Comparison of ENCODE assay signal across 10 cellular contexts in genomic region chr1:111591946-111592345, GRCh38. TPM values are rescaled to one million over a fixed set of nuclear protein-coding genes. Genes with fewer than 3 reads are reported as not detected.
A peak's percentile ranks its signal among the peaks of the same experiment; 100 is the strongest.
DNase-seq lines count a peak whose midpoint lies in the region; ATAC-seq and TF ChIP-seq lines count a peak whose summit lies in the region.
"Had no signal": no experiment of that assay in that cellular context is flagged by ENCODE, and none has a peak within 500 bp of the region (broad histone marks: within the 10 kb centered on the region; RNA-seq: fewer than 3 reads in every experiment).

No MANE protein-coding gene starts in this region.

- no peak for TF ChIP-seq CTCF in body of pancreas (IDR thresholded peaks at IDR 0.05)
- TF ChIP-seq CTCF in upper lobe of left lung (IDR thresholded peaks at IDR 0.05): no peak

- TF ChIP-seq EP300 in upper lobe of left lung (IDR thresholded peaks at IDR 0.05): no peak

- H3K27ac ChIP-seq in body of pancreas (peak overlapping the region in 3 of 4 donors; percentile 50 to 79 (median 63)), muscle layer of colon (ENCODE audit: low read depth, low read length) (peak overlapping the region; percentile 59), upper lobe of left lung (peak overlapping the region; percentile 57 to 80 (median 66))

- H3K27me3 ChIP-seq in body of pancreas (no peaks in the 10 kb centered on the region), muscle layer of colon (ENCODE audit: control insufficient read depth in 1 of 2, insufficient read depth in 2 of 2, low read length in 2 of 2) (no peaks in the 10 kb centered on the region), upper lobe of left lung (no peaks in the 10 kb centered on the region)

- TF ChIP-seq POLR2A in body of pancreas (IDR thresholded peaks at IDR 0.05) (no peak), upper lobe of left lung (IDR thresholded peaks at IDR 0.05) (no peak)

- H3K4me1 ChIP-seq in body of pancreas (peaks cover 26% of the 10 kb centered on the region), muscle layer of colon (ENCODE audit: insufficient read depth, low read length) (peaks cover 54% of the 10 kb centered on the region), upper lobe of left lung (peaks cover 34 to 47% (median 44%) of the 10 kb centered on the region in 4 donors)

- WGBS in body of pancreas, 2 donors: 78 to 79% methylated on average over 5 of the region's 5 CpGs
- 62 to 68% methylated on average over 5 of the region's 5 CpGs for WGBS in upper lobe of left lung, 2 donors

- intact Hi-C loops in Right ventricle myocardium superior (cut with DNase I): no loop called here
- intact Hi-C loops in cardiac septum (cut with DNase I): loop anchor here (1.0 to 5.0 kb wide), 3 partner anchors 28 to 83 kb away; no protein-coding TSS in a partner anchor
- intact Hi-C loops in body of pancreas (cut with DNase I): no loop called here

- H3K4me3 ChIP-seq in body of pancreas (no peak overlapping the region), muscle layer of colon (ENCODE audit: low read depth in 1 of 2, low read length in 2 of 2) (no peak overlapping the region), upper lobe of left lung (no peak overlapping the region)

- H3K36me3 ChIP-seq in body of pancreas (replicated peaks in 1 of 2; ENCODE audit: insufficient read depth in 1 of 2, low read depth in 2 of 2) (no peaks in the 10 kb centered on the region), muscle layer of colon (ENCODE audit: insufficient read depth, low read length) (no peaks in the 10 kb centered on the region), upper lobe of left lung (no peaks in the 10 kb centered on the region)

- ATAC-seq in Right ventricle myocardium superior (ENCODE audit: poor library complexity): peak; percentile 1
- no peak for ATAC-seq in body of pancreas
- ATAC-seq in upper lobe of left lung (ENCODE audit: low FRiP score in 2 of 2): peak in 1 of 2 donors; percentile 6

- H3K9ac ChIP-seq in muscle layer of colon (ENCODE audit: low read length): no peak overlapping the region

- H3K9me3 ChIP-seq in body of pancreas: no peaks in the 10 kb centered on the region
- H3K9me3 ChIP-seq in muscle layer of colon (ENCODE audit: low read length): no peaks in the 10 kb centered on the region
- H3K9me3 ChIP-seq in upper lobe of left lung: no peaks in the 10 kb centered on the region

- DNase-seq in Right ventricle myocardium superior (no peak), cardiac septum (ENCODE audit: low spot score) (no peak), body of pancreas (no peak), upper lobe of left lung (no peak), NCI-H510A (lab: John Stamatoyannopoulos, UW) (no peak), DMS153 (lab: John Stamatoyannopoulos, UW) (no peak), HK-2 (ENCODE audit: unreplicated experiment) (no peak)
- DNase-seq: effector CD4-positive, alpha-beta T cell; NCI-H345 had no signal

RNA-seq across cellular contexts. Expression of gene RAP1A, which starts 27.6 kb away (rescaled TPM):
- total RNA-seq in Right ventricle myocardium superior (97.2 TPM), cardiac septum (114 TPM), body of pancreas (10 to 100 TPM; 16.2 to 16.6 TPM), upper lobe of left lung (100 to 1,000 TPM in 2 of 6 donors, 10 to 100 TPM in 4; 16.8 to 115 (median 82.6) TPM)
